ENCODE assay signal across 2 cellular contexts in the genomic region with DNA sequence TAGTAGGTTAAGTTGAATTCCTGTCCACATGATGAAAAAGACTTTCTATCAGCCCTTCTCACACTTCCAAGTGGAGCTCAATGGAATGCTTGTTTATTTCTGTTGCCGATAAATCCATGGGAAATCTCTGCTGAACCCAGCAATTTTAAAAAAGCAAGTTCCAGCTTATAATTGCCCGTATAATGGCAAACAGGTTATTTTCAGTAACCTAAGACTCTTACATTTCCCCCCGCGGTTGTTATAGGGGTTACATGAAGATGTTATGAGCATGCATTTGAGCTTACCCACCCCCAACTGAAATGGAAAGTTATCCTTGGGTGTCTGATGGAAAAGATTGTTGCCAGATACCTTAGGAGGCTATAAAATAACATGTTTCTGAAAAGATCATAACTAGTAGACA.
TF ChIP-seq lines count a peak whose summit lies in the region.

No MANE protein-coding gene starts in this region.

TF ChIP-seq in H1, 55 proteins besides CTCF, POLR2A, EP300 and RAD21:
- TF ChIP-seq RNF2 (IDR thresholded peaks at IDR 0.05; ENCODE audit: borderline replicate concordance, low read depth, low read length, missing control alignments, poor library complexity, severe bottlenecking) (no peak), MAFK (IDR thresholded peaks at IDR 0.05; ENCODE audit: low read depth, low read length) (no peak), CREB1 (IDR thresholded peaks at IDR 0.05) (no peak)

TF ChIP-seq in neural cell, 6 proteins besides CTCF, POLR2A, EP300 and RAD21:
- TF ChIP-seq TAF1 (IDR thresholded peaks at IDR 0.05; ENCODE audit: low read depth) (no peak), MXI1 (conservative IDR thresholded peaks at IDR 0.05; ENCODE audit: poor library complexity, severe bottlenecking) (no peak), EZH2 (IDR thresholded peaks at IDR 0.05; ENCODE audit: borderline replicate concordance, insufficient read depth, low read length, poor library complexity, severe bottlenecking) (no peak), POLR2AphosphoS5 (IDR thresholded peaks at IDR 0.05) (no peak), SMC3 (conservative IDR thresholded peaks at IDR 0.05; ENCODE audit: poor library complexity) (no peak)
- TF ChIP-seq, protein P1, sequence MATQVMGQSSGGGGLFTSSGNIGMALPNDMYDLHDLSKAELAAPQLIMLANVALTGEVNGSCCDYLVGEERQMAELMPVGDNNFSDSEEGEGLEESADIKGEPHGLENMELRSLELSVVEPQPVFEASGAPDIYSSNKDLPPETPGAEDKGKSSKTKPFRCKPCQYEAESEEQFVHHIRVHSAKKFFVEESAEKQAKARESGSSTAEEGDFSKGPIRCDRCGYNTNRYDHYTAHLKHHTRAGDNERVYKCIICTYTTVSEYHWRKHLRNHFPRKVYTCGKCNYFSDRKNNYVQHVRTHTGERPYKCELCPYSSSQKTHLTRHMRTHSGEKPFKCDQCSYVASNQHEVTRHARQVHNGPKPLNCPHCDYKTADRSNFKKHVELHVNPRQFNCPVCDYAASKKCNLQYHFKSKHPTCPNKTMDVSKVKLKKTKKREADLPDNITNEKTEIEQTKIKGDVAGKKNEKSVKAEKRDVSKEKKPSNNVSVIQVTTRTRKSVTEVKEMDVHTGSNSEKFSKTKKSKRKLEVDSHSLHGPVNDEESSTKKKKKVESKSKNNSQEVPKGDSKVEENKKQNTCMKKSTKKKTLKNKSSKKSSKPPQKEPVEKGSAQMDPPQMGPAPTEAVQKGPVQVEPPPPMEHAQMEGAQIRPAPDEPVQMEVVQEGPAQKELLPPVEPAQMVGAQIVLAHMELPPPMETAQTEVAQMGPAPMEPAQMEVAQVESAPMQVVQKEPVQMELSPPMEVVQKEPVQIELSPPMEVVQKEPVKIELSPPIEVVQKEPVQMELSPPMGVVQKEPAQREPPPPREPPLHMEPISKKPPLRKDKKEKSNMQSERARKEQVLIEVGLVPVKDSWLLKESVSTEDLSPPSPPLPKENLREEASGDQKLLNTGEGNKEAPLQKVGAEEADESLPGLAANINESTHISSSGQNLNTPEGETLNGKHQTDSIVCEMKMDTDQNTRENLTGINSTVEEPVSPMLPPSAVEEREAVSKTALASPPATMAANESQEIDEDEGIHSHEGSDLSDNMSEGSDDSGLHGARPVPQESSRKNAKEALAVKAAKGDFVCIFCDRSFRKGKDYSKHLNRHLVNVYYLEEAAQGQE (IDR thresholded peaks at IDR 0.05; ENCODE audit: borderline replicate concordance) = no peak
